In the genomic region with DNA sequence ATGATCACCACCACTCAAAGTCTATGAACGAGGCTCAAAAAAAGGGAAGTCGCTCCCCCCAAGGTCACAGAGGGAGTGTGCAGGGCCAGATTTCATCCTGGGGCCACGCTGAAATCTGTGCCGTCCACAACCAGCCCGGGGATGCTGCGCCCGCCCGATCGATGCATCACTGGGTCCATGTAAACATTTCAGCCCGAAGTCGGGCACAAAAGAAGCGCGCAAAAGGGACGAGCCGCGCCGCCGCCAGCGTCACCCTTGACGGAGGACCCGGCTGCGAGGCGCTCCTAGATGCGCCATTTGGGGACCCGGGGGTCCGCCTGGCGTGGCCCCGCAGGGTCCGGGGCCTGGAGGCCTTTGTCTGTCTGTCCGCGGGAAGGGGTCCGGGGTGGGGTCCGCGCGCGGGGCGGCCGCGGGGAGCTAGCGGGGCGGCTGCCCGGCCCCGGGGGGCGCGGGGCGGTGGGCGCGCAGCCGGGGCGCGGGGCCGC, we compare ENCODE assay signal across 8 cellular contexts. TPM values are rescaled to one million over a fixed set of nuclear protein-coding genes. Genes with fewer than 3 reads are reported as not detected.
A peak's percentile ranks its signal among the peaks of the same experiment; 100 is the strongest.
DNase-seq lines count a peak whose midpoint lies in the region; ATAC-seq, FAIRE-seq and TF ChIP-seq lines count a peak whose summit lies in the region.

No MANE protein-coding gene starts in this region.

- H3K4me2 ChIP-seq in MM.1S (ENCODE audit: low read depth, low read length), result peak overlapping the region; percentile 76; the same call in 1 of the 2 replicates
- peak overlapping the region; percentile 83 for H3K4me2 ChIP-seq in endothelial cell of umbilical vein (ENCODE audit: insufficient read depth, low read length)

- no peaks in the 10 kb centered on the region for H3F3A ChIP-seq in MM.1S (ENCODE audit: insufficient read depth, low read length)

- H3K27ac ChIP-seq in HEK293 (ENCODE audit: extremely low read depth, low read depth, low read length) (peak overlapping the region; percentile 63; the same call in 1 of the 2 replicates), MM.1S (ENCODE audit: low read length) (no peak overlapping the region), endothelial cell of umbilical vein (ENCODE audit: insufficient read depth, low read depth, low read length) (no peak overlapping the region), stomach (peak overlapping the region; percentile 80 to 95 (median 89))

- TF ChIP-seq CTCF in HEK293 (tag by site-specific recombination; IDR thresholded peaks at IDR 0.05) (no peak), MM.1S (IDR thresholded peaks at IDR 0.05; ENCODE audit: low read length) (no peak), endothelial cell of umbilical vein (IDR thresholded peaks at IDR 0.05; ENCODE audit: extremely low read depth in 1 of 2, insufficient read depth in 1 of 2, low read depth in 1 of 2, low read length in 2 of 2) (no peak), stomach (IDR thresholded peaks at IDR 0.05) (no peak)

- no peaks in the 10 kb centered on the region for H3K9me3 ChIP-seq in HEK293 (ENCODE audit: control insufficient read depth, insufficient read depth, low read depth, low read length)
- no peaks in the 10 kb centered on the region for H3K9me3 ChIP-seq in MM.1S (replicated peaks; ENCODE audit: insufficient read depth, low read length)
- H3K9me3 ChIP-seq in endothelial cell of umbilical vein (replicated peaks; ENCODE audit: control insufficient read depth, insufficient read depth, low read length), result no peaks in the 10 kb centered on the region
- H3K9me3 ChIP-seq in stomach, result no peaks in the 10 kb centered on the region

- peaks cover 25% of the 10 kb centered on the region for H3K4me1 Mint-ChIP-seq in activated CD8-positive, alpha-beta T cell treated with anti-CD3 and anti-CD28 coated beads, Interleukin-2, amount 10 ng/mL, durations not matched to agents 7 days and 5 days (ENCODE audit: low read depth)

- H3K9ac ChIP-seq in MM.1S (ENCODE audit: low read length), result peak overlapping the region; percentile 65
- peak overlapping the region; percentile 39 for H3K9ac ChIP-seq in endothelial cell of umbilical vein (replicated peaks; ENCODE audit: extremely low read depth, insufficient read depth, low read length)

- TF ChIP-seq POLR2A in endothelial cell of umbilical vein (IDR thresholded peaks at IDR 0.05; ENCODE audit: low read depth, low read length) (no peak), stomach (IDR thresholded peaks at IDR 0.05) (no peak)

- no peak overlapping the region for H2AFZ ChIP-seq in MM.1S (ENCODE audit: low read length)
- peak overlapping the region; percentile 94 for H2AFZ ChIP-seq in endothelial cell of umbilical vein (ENCODE audit: low read depth, low read length)

- no peaks in the 10 kb centered on the region for H3K9me1 ChIP-seq in endothelial cell of umbilical vein (replicated peaks; ENCODE audit: control insufficient read depth, extremely low read depth, insufficient read depth, low read length)

- no peak for TF ChIP-seq EP300 in stomach (IDR thresholded peaks at IDR 0.05)

- CTCF ChIA-PET in HEK293 (lab: Yijun Ruan, JAX) (no interaction called here), endothelial cell of umbilical vein (lab: Charles Lee) (no interaction called here)
- CTCF ChIA-PET in activated CD8-positive, alpha-beta T cell treated with anti-CD3 and anti-CD28 coated beads, Interleukin-2, amount 10 ng/mL, durations not matched to agents 7 days and 5 days (lab: Charles Lee), result interaction anchor here (0.7 kb wide), 1 partner anchor 1186 kb away, joined by 3 read pairs; no protein-coding TSS in a partner anchor

- 0 to 1% (median 0%) methylated on average over 2 to 52 of the region's 52 CpGs for WGBS in stomach, 5 donors

- POLR2A ChIA-PET in HEK293 (lab: Yijun Ruan, JAX) (interaction anchor here (0.5 kb wide), 1 partner anchor 72 kb away, joined by 3 read pairs; no protein-coding TSS in a partner anchor), endothelial cell of umbilical vein (lab: Charles Lee) (no interaction called here)
- POLR2A ChIA-PET in activated CD8-positive, alpha-beta T cell treated with anti-CD3 and anti-CD28 coated beads, Interleukin-2, amount 10 ng/mL, durations not matched to agents 7 days and 5 days (lab: Charles Lee), result interaction anchor here (0.6 to 1.1 kb wide), 3 partner anchors 8 to 14 kb away, joined by 3 to 5 read pairs (median 3); no protein-coding TSS in a partner anchor

- no peak for FAIRE-seq in endothelial cell of umbilical vein (lab: Jason Lieb, UNC)

- H3K79me2 ChIP-seq in MM.1S (ENCODE audit: low read length), result peaks cover 25% of the 10 kb centered on the region
- H3K79me2 ChIP-seq in endothelial cell of umbilical vein (ENCODE audit: control insufficient read depth, insufficient read depth, low read length), result peaks cover 15% of the 10 kb centered on the region

- H3K27me3 Mint-ChIP-seq in activated CD8-positive, alpha-beta T cell treated with anti-CD3 and anti-CD28 coated beads, Interleukin-2, amount 10 ng/mL, durations not matched to agents 7 days and 5 days (ENCODE audit: low read depth), result peaks cover 15% of the 10 kb centered on the region

- ATAC-seq in activated CD8-positive, alpha-beta T cell treated with anti-CD3 and anti-CD28 coated beads, Interleukin-2, amount 10 ng/mL, durations not matched to agents 7 days and 5 days, result peak; percentile 43

- no peaks in the 10 kb centered on the region for H3K9me2 ChIP-seq in MM.1S (replicated peaks; ENCODE audit: insufficient read depth, low read length)

- peak; percentile 66 for DNase-seq in DMS53 (lab: John Stamatoyannopoulos, UW)
- DNase-seq in DMS53 treated with DMSO at 0.1 percent for 48 hours (lab: John Stamatoyannopoulos, UW; ENCODE audit: unreplicated experiment), result no peak
- DNase-seq in MM.1S, result no peak
- DNase-seq in activated CD8-positive, alpha-beta T cell treated with anti-CD3 and anti-CD28 coated beads, Interleukin-2, amount 10 ng/mL, durations not matched to agents 7 days and 5 days, result peak; percentile 52
- peak; percentile 44 for DNase-seq in endothelial cell of umbilical vein (ENCODE audit: low read depth, low spot score)
- DNase-seq in mucosa of gallbladder (ENCODE audit: low spot score), result peak; percentile 38
- DNase-seq in stomach, result peak; percentile 31

- H3K4me1 ChIP-seq in HEK293 (ENCODE audit: control insufficient read depth, insufficient read depth, low read length), result no peaks in the 10 kb centered on the region
- peaks cover 7% of the 10 kb centered on the region; the same call in 1 of the 2 replicates for H3K4me1 ChIP-seq in MM.1S (ENCODE audit: low read length)
- peaks cover 9% of the 10 kb centered on the region for H3K4me1 ChIP-seq in endothelial cell of umbilical vein (ENCODE audit: control insufficient read depth, extremely low read depth, insufficient read depth, low read length)
- H3K4me1 ChIP-seq in stomach, result peaks cover 15 to 35% (median 26%) of the 10 kb centered on the region in 4 donors

- peak overlapping the region; percentile 88 for H3K27ac Mint-ChIP-seq in activated CD8-positive, alpha-beta T cell treated with anti-CD3 and anti-CD28 coated beads, Interleukin-2, amount 10 ng/mL, durations not matched to agents 7 days and 5 days

- dilution Hi-C loops in endothelial cell of umbilical vein (cut with MboI; ENCODE audit: extremely low pct_ligation_motif_present, low sequenced_read_pairs), result no loop called here

- intact Hi-C loops in endothelial cell of umbilical vein (cut with micrococcal nuclease) (loop anchor here (2.0 kb wide), 1 partner anchor 497 kb away; no protein-coding TSS in a partner anchor), stomach (cut with DNase I; ENCODE audit: low total_unique reads) (no loop called here)

- H3K4me3 Mint-ChIP-seq in activated CD8-positive, alpha-beta T cell treated with anti-CD3 and anti-CD28 coated beads, Interleukin-2, amount 10 ng/mL, durations not matched to agents 7 days and 5 days, result peak overlapping the region; percentile 88

- H3K36me3 Mint-ChIP-seq in activated CD8-positive, alpha-beta T cell treated with anti-CD3 and anti-CD28 coated beads, Interleukin-2, amount 10 ng/mL, durations not matched to agents 7 days and 5 days (ENCODE audit: low read depth), result peaks cover 32% of the 10 kb centered on the region

- BruUV-seq in endothelial cell of umbilical vein (replicated peaks; lab: Mats Ljungman, UMichigan), result no TSS peak

- H4K20me1 ChIP-seq in MM.1S (ENCODE audit: insufficient read depth, low read length) (no peaks in the 10 kb centered on the region), endothelial cell of umbilical vein (replicated peaks; ENCODE audit: control insufficient read depth, extremely low read depth, insufficient read depth, low read length) (no peaks in the 10 kb centered on the region)

- H3K36me3 ChIP-seq in HEK293 (ENCODE audit: control insufficient read depth in 2 of 2, insufficient read depth in 1 of 2, low read length in 2 of 2), result peaks cover 23 to 24% of the 10 kb centered on the region in 2 experiments
- no peaks in the 10 kb centered on the region; the same call in 1 of the 2 replicates for H3K36me3 ChIP-seq in MM.1S (replicated peaks; ENCODE audit: insufficient read depth, low read length)
- peaks cover 0 to 8% of the 10 kb centered on the region in 2 experiments for H3K36me3 ChIP-seq in endothelial cell of umbilical vein (ENCODE audit: control insufficient read depth in 2 of 2, extremely low read depth in 1 of 2, insufficient read depth in 2 of 2, low read length in 2 of 2)
- peaks cover 12 to 23% (median 22%) of the 10 kb centered on the region in 4 donors for H3K36me3 ChIP-seq in stomach

- H3K9me3 Mint-ChIP-seq in activated CD8-positive, alpha-beta T cell treated with anti-CD3 and anti-CD28 coated beads, Interleukin-2, amount 10 ng/mL, durations not matched to agents 7 days and 5 days (ENCODE audit: insufficient read depth), result no peaks in the 10 kb centered on the region

- no peaks in the 10 kb centered on the region for H3K27me3 ChIP-seq in MM.1S (replicated peaks; ENCODE audit: insufficient read depth, low read length)
- peaks cover 3 to 4% of the 10 kb centered on the region in 2 experiments for H3K27me3 ChIP-seq in endothelial cell of umbilical vein (ENCODE audit: control insufficient read depth in 2 of 2, insufficient read depth in 2 of 2, low read length in 2 of 2)
- H3K27me3 ChIP-seq in stomach, result no peaks in the 10 kb centered on the region

- H3K4me3 ChIP-seq in HEK293 (ENCODE audit: low read depth, low read length) (peak overlapping the region; percentile 100), MM.1S (ENCODE audit: low read length) (peak overlapping the region; percentile 74), endothelial cell of umbilical vein (replicated peaks in 1 of 3; ENCODE audit: insufficient read depth in 1 of 3, low read depth in 1 of 3, low read length in 3 of 3) (peak overlapping the region; percentile 55 to 100 (median 59)), stomach (peak overlapping the region; percentile 74 to 96 (median 85))

RNA-seq across cellular contexts. Expression of a gene that starts 0.5 kb away (rescaled TPM):
- total RNA-seq in activated CD8-positive, alpha-beta T cell treated with anti-CD3 and anti-CD28 coated beads, Interleukin-2, amount 10 ng/mL, durations not matched to agents 7 days and 5 days, result 10 to 100 TPM; 26.3 to 29.6 TPM
- total RNA-seq in endothelial cell of umbilical vein (41.6 and 41.7 TPM in 2 replicates), mucosa of gallbladder (69.4 TPM), stomach (100 to 1,000 TPM in 1 of 5 donors, 10 to 100 TPM in 4; 21.0 to 494 (median 70.4) TPM)
- polyA plus RNA-seq in endothelial cell of umbilical vein (66.7 and 80.6 TPM in 2 replicates), stomach (10 to 100 TPM in 2 of 3 donors, 1 to 10 TPM in 1; 7.4 to 12.7 (median 11.0) TPM)
- 20.1 and 27.5 TPM in 2 replicates for polyA plus RNA-seq in endothelial cell of umbilical vein (2011; cell fraction: cytosol; rRNA removed)
- 21.3 and 35.7 TPM in 2 replicates for polyA plus RNA-seq in endothelial cell of umbilical vein (2011; cell fraction: nucleus; rRNA removed)
- polyA plus RNA-seq in endothelial cell of umbilical vein (2012), result 26.1 and 26.6 TPM in 2 replicates
- polyA minus RNA-seq in endothelial cell of umbilical vein, result 115 and 128 TPM in 2 replicates
- polyA minus RNA-seq in endothelial cell of umbilical vein (2011; cell fraction: cytosol; rRNA and poly(A)+ RNA removed), result 45.8 TPM
- polyA minus RNA-seq in endothelial cell of umbilical vein (2011; cell fraction: nucleus; rRNA and poly(A)+ RNA removed), result 17.6 and 28.5 TPM in 2 replicates

Comparison
In these comparisons a context has a peak if more than half of its experiments do, and no peak if none do; other contexts are left out.
1. DNase-seq: peak in DMS53 (single experiment), activated CD8-positive, alpha-beta T cell treated with anti-CD3 and anti-CD28 coated beads, Interleukin-2, amount 10 ng/mL, durations not matched to agents 7 days and 5 days (single experiment), endothelial cell of umbilical vein (single experiment), mucosa of gallbladder (single experiment) and stomach (single experiment); none in DMS53 treated with DMSO at 0.1 percent for 48 hours (single experiment) and MM.1S (single experiment).
2. H3K27ac ChIP-seq: peak in HEK293 (single experiment) and stomach (5 of 5); none in MM.1S (single experiment) and endothelial cell of umbilical vein (single experiment).
3. Peak in every context shown above with its lines, with median percentiles within 50 percentile points of each other: H3K4me3 ChIP-seq.